In genomic region chr10:45972106-45972812, GRCh38 we compare ENCODE assay signal across 8 cellular contexts. TPM values are rescaled to one million over a fixed set of nuclear protein-coding genes. Genes with fewer than 3 reads are reported as not detected.
DNase-seq lines count a peak whose midpoint lies in the region; ATAC-seq and TF ChIP-seq lines count a peak whose summit lies in the region.
"Not testable (repeated sequence)": the region's sequence is repeated elsewhere in the genome, so short reads cannot be mapped to it uniquely, and the experiment has no call there.

Gene TIMM23, plus strand, starts transcription at chr10:45972489. Its CDS starts 136 bp downstream, at chr10:45972625.

- CTCF ChIA-PET in BJ (lab: Yijun Ruan, JAX) = not testable (repeated sequence)

- not testable (repeated sequence) for H3K27me3 Mint-ChIP-seq in dendritic cell treated with granulocyte-macrophage colony-stimulating factor and Interleukin-4, amounts not matched to agents 40 ng/mL and 50 ng/mL, for 4 days

- DNase-seq in BJ (ENCODE audit: low read depth) = not testable (repeated sequence)
- DNase-seq in NCI-H774 (lab: John Stamatoyannopoulos, UW) = peak; percentile 76
- peak; percentile 74 to 79 for DNase-seq in activated CD4-positive, alpha-beta T cell treated with anti-CD3 and anti-CD28 coated beads, Interleukin-2, amount 50 U/mL, for 4 hours
- DNase-seq in left lobe of liver (ENCODE audit: low spot score) = peak; percentile 94
- peak; percentile 62 to 82 (median 72) for DNase-seq in stimulated activated CD4-positive, alpha-beta T cell treated with anti-CD3 and anti-CD28 coated beads, Interleukin-1b, Interleukin-23, amount 100 ng/mL, for 24 hours (ENCODE audit: low read depth in 4 of 4, low spot score in 1 of 4)

- peak within 1 kb of the TSS; percentile 71 for H3K4me3 ChIP-seq in BJ (ENCODE audit: low read depth, low read length)

- peak within 1 kb of the TSS; percentile 94 for H3K27ac Mint-ChIP-seq in dendritic cell treated with granulocyte-macrophage colony-stimulating factor and Interleukin-4, amounts not matched to agents 40 ng/mL and 50 ng/mL, for 4 days

- intact Hi-C loops in dendritic cell treated with granulocyte-macrophage colony-stimulating factor and Interleukin-4, amounts not matched to agents 40 ng/mL and 50 ng/mL, for 4 days (cut with micrococcal nuclease) = not testable (repeated sequence)

- H3K4me3 Mint-ChIP-seq in dendritic cell treated with granulocyte-macrophage colony-stimulating factor and Interleukin-4, amounts not matched to agents 40 ng/mL and 50 ng/mL, for 4 days = peak within 1 kb of the TSS; percentile 100

- not testable (repeated sequence) for TF ChIP-seq CTCF in BJ (IDR thresholded peaks at IDR 0.05; ENCODE audit: insufficient read depth, low read depth, low read length)

- H3K27me3 ChIP-seq in BJ (ENCODE audit: control insufficient read depth, insufficient read depth, low read length) = not testable (repeated sequence)

- POLR2A ChIA-PET in BJ (lab: Charles Lee) = not testable (repeated sequence)

- H3K36me3 Mint-ChIP-seq in dendritic cell treated with granulocyte-macrophage colony-stimulating factor and Interleukin-4, amounts not matched to agents 40 ng/mL and 50 ng/mL, for 4 days (ENCODE audit: low read depth) = peaks cover 39% of the 10 kb centered on the region

- peaks cover 34% of the 10 kb centered on the region for H3K4me1 Mint-ChIP-seq in dendritic cell treated with granulocyte-macrophage colony-stimulating factor and Interleukin-4, amounts not matched to agents 40 ng/mL and 50 ng/mL, for 4 days (ENCODE audit: low read depth)

- ATAC-seq in GM19324 (IDR thresholded peaks at IDR 0.05; ENCODE audit: low FRiP score, unreplicated experiment) (peak; percentile 79), HG03457 (IDR thresholded peaks at IDR 0.05; ENCODE audit: unreplicated experiment) (peak; percentile 62), left lobe of liver (peak; percentile 96)

- not testable (repeated sequence) for H3K9me3 Mint-ChIP-seq in dendritic cell treated with granulocyte-macrophage colony-stimulating factor and Interleukin-4, amounts not matched to agents 40 ng/mL and 50 ng/mL, for 4 days

- H3K36me3 ChIP-seq in BJ (ENCODE audit: control insufficient read depth, insufficient read depth, low read length) = not testable (repeated sequence)

RNA-seq across cellular contexts. Expression of gene TIMM23, which starts in this region (rescaled TPM):
- 52.5 and 107 TPM in 2 replicates for polyA plus RNA-seq in BJ (2011; rRNA removed)
- 37.9 and 39.8 TPM in 2 replicates for polyA minus RNA-seq in BJ (2011; rRNA and poly(A)+ RNA removed)
- 28.4 TPM for total RNA-seq in left lobe of liver
